Comparison of ENCODE assay signal across 19 cellular contexts in the genomic region with DNA sequence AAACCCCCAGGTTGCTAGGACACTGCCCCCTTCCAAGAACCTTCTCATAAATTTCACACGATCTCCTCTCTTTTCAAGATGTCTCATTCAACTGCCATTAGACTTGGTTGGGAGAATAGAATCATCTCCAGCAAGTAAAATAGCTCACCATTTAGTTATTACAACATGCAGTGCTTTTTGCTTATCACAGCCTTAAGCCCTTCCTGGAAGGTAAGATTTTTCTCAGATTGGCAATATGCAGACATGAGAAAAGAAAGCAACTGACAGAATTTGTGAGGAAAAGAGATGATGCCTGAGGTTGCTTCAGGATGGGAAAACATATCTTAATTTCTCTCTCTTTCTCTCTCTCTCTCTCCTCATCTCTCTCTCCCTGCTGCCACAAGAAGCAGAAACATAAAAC.
"Had no signal": no experiment of that assay in that cellular context is flagged by ENCODE, and none has a peak within 500 bp of the region (broad histone marks: within the 10 kb centered on the region; RNA-seq: fewer than 3 reads in every experiment).

No MANE protein-coding gene starts in this region.

- H3K36me3 Mint-ChIP-seq: activated naive CD4-positive, alpha-beta T cell treated with anti-CD3 and anti-CD28 coated beads, Interleukin-2, amount 50 U/mL, for 72 hours; stimulated activated naive B cell treated with anti-CD40 and anti-IgM and Interleukin-4, amounts not matched to agents 10 μg/mL and 1 μg/mL and 100 μg/mL, for 72 hours; WTC11 had no signal

- H3K27ac ChIP-seq: right lobe of liver, transverse colon had no signal

- H3K4me1 ChIP-seq: right lobe of liver had no signal

- H3K4me3 Mint-ChIP-seq: nephron progenitor cell; stimulated activated naive B cell treated with anti-CD40 and anti-IgM and Interleukin-4, amounts not matched to agents 10 μg/mL and 1 μg/mL and 100 μg/mL, for 72 hours; WTC11 had no signal

- H3K9me3 ChIP-seq: right lobe of liver, transverse colon had no signal

- H3K36me3 ChIP-seq: right lobe of liver, transverse colon had no signal

- H3K9me3 Mint-ChIP-seq: activated naive CD4-positive, alpha-beta T cell treated with anti-CD3 and anti-CD28 coated beads, Interleukin-2, amount 50 U/mL, for 72 hours; nephron progenitor cell; stimulated activated naive B cell treated with anti-CD40 and anti-IgM and Interleukin-4, amounts not matched to agents 10 μg/mL and 1 μg/mL and 100 μg/mL, for 72 hours; WTC11 had no signal

- H3K27ac Mint-ChIP-seq: activated naive CD4-positive, alpha-beta T cell treated with anti-CD3 and anti-CD28 coated beads, Interleukin-2, amount 50 U/mL, for 72 hours; nephron progenitor cell; stimulated activated naive B cell treated with anti-CD40 and anti-IgM and Interleukin-4, amounts not matched to agents 10 μg/mL and 1 μg/mL and 100 μg/mL, for 72 hours; WTC11 had no signal

- H3K27me3 Mint-ChIP-seq: stimulated activated naive B cell treated with anti-CD40 and anti-IgM and Interleukin-4, amounts not matched to agents 10 μg/mL and 1 μg/mL and 100 μg/mL, for 72 hours had no signal

- H3K4me3 ChIP-seq: right lobe of liver, transverse colon had no signal

- DNase-seq: activated gamma-delta T cell treated with Interleukin-2 at 50 U/mL for 16 hours; activated T-cell treated with anti-CD3 and anti-CD28 coated beads, Interleukin-2, amount 50 U/mL, for 1 hour; amniotic stem cell; caudate nucleus; dermis blood vessel endothelial cell; effector CD8-positive, alpha-beta T cell; hippocampal formation; nephron progenitor cell; occipital lobe; posterior cingulate gyrus; right lobe of liver; small intestine; stimulated activated CD4-positive, alpha-beta T cell treated with anti-CD3 and anti-CD28 coated beads, Interleukin-15, amount 100 ng/mL, for 24 hours; stimulated activated CD8-positive, alpha-beta memory T cell treated with anti-CD3 and anti-CD28 coated beads, Interleukin-4, amount 100 ng/mL, for 48 hours; stimulated activated naive B cell treated with anti-CD40 and anti-IgM and Interleukin-4, amounts not matched to agents 10 μg/mL and 1 μg/mL and 100 μg/mL, for 72 hours; T-helper 9 cell; transverse colon had no signal

- ATAC-seq: activated naive CD4-positive, alpha-beta T cell treated with anti-CD3 and anti-CD28 coated beads, Interleukin-2, amount 50 U/mL, for 72 hours; right lobe of liver; stimulated activated naive B cell treated with anti-CD40 and anti-IgM and Interleukin-4, amounts not matched to agents 10 μg/mL and 1 μg/mL and 100 μg/mL, for 72 hours; WTC11 had no signal

- H3K27me3 ChIP-seq: right lobe of liver, transverse colon had no signal
